In genomic region chr3:71636482-71636881, GRCh38 we compare ENCODE assay signal across 24 cellular contexts.
"Had no signal": no experiment of that assay in that cellular context is flagged by ENCODE, and none has a peak within 500 bp of the region (broad histone marks: within the 10 kb centered on the region; RNA-seq: fewer than 3 reads in every experiment).

No MANE protein-coding gene starts in this region.

- H3K4me3 ChIP-seq: dorsolateral prefrontal cortex, gastrocnemius medialis, lung, mucosa of descending colon, prostate gland, sigmoid colon, testis, tibial artery had no signal

- H3K27ac Mint-ChIP-seq: endodermal cell; memory B cell; naive B cell; stimulated activated memory B cell treated with anti-CD40 and anti-IgM and Interleukin-4, amounts not matched to agents 10 μg/mL and 1 μg/mL and 100 μg/mL, for 72 hours; type B pancreatic cell had no signal

- H3K36me3 Mint-ChIP-seq: memory B cell; naive B cell; natural killer cell treated with Interleukin-12 subunit alpha and Interleukin-12 subunit beta and Interleukin-15 and Interleukin-18, amount 100 ng/mL, for 72 hours; stimulated activated memory B cell treated with anti-CD40 and anti-IgM and Interleukin-4, amounts not matched to agents 10 μg/mL and 1 μg/mL and 100 μg/mL, for 72 hours; type B pancreatic cell had no signal

- H3K4me3 Mint-ChIP-seq: endodermal cell; memory B cell; naive B cell; natural killer cell treated with Interleukin-12 subunit alpha and Interleukin-12 subunit beta and Interleukin-15 and Interleukin-18, amount 100 ng/mL, for 72 hours; stimulated activated memory B cell treated with anti-CD40 and anti-IgM and Interleukin-4, amounts not matched to agents 10 μg/mL and 1 μg/mL and 100 μg/mL, for 72 hours; type B pancreatic cell had no signal

- H3K4me1 ChIP-seq: gastrocnemius medialis, prostate gland, sigmoid colon, testis, tibial artery had no signal

- H3K27ac ChIP-seq: dorsolateral prefrontal cortex, epithelial cell of prostate, gastrocnemius medialis, prostate gland, sigmoid colon, testis, tibial artery had no signal

- DNase-seq: dorsolateral prefrontal cortex; effector CD4-positive, alpha-beta T cell; endodermal cell; foreskin fibroblast; gastrocnemius medialis; head of caudate nucleus; mucosa of descending colon; naive B cell; nucleus accumbens; right cardiac atrium; sigmoid colon; stimulated activated CD4-positive, alpha-beta T cell treated with anti-CD3 and anti-CD28 coated beads, Interleukin-2, amount 100 ng/mL, for 24 hours; stimulated activated CD4-positive, alpha-beta T cell treated with anti-CD3 and anti-CD28 coated beads, Interleukin-4, amount 100 ng/mL, for 24 hours; stimulated activated naive CD8-positive, alpha-beta T cell treated with anti-CD3 and anti-CD28 coated beads, Interleukin-15, Interleukin-2, amounts not matched to agents 100 U/mL and 50 U/mL, for 24 hours; substantia nigra; testis; tibial artery had no signal

- H3K9me3 ChIP-seq: gastrocnemius medialis, mucosa of descending colon, prostate gland, sigmoid colon, testis, tibial artery had no signal

- H3K27me3 Mint-ChIP-seq: naive B cell; natural killer cell treated with Interleukin-12 subunit alpha and Interleukin-12 subunit beta and Interleukin-15 and Interleukin-18, amount 100 ng/mL, for 72 hours; type B pancreatic cell had no signal

- H3K4me1 Mint-ChIP-seq: endodermal cell; memory B cell; naive B cell; stimulated activated memory B cell treated with anti-CD40 and anti-IgM and Interleukin-4, amounts not matched to agents 10 μg/mL and 1 μg/mL and 100 μg/mL, for 72 hours had no signal

- H3K9me3 Mint-ChIP-seq: memory B cell; natural killer cell treated with Interleukin-12 subunit alpha and Interleukin-12 subunit beta and Interleukin-15 and Interleukin-18, amount 100 ng/mL, for 72 hours; stimulated activated memory B cell treated with anti-CD40 and anti-IgM and Interleukin-4, amounts not matched to agents 10 μg/mL and 1 μg/mL and 100 μg/mL, for 72 hours; type B pancreatic cell had no signal

- H3K27me3 ChIP-seq: dorsolateral prefrontal cortex, gastrocnemius medialis, sigmoid colon, testis, tibial artery had no signal

- H3K36me3 ChIP-seq: gastrocnemius medialis, prostate gland, sigmoid colon, tibial artery had no signal
